Comparison of ENCODE assay signal across 22 cellular contexts in genomic region chr6:68691120-68691519, GRCh38. TPM values are rescaled to one million over a fixed set of nuclear protein-coding genes. Genes with fewer than 3 reads are reported as not detected.
A peak's percentile ranks its signal among the peaks of the same experiment; 100 is the strongest.
DNase-seq lines count a peak whose midpoint lies in the region; ATAC-seq, FAIRE-seq and TF ChIP-seq lines count a peak whose summit lies in the region.
"Had no signal": no experiment of that assay in that cellular context is flagged by ENCODE, and none has a peak within 500 bp of the region (broad histone marks: within the 10 kb centered on the region; RNA-seq: fewer than 3 reads in every experiment).

No MANE protein-coding gene starts in this region.

- H3K36me3 Mint-ChIP-seq in activated CD4-positive, alpha-beta memory T cell treated with anti-CD3 and anti-CD28 coated beads for 36 hours = no peaks in the 10 kb centered on the region
- H3K36me3 Mint-ChIP-seq: IgD-negative memory B cell had no signal

- H4K20me1 ChIP-seq in OCI-LY3 (ENCODE audit: insufficient read depth, low read length) = no peaks in the 10 kb centered on the region

- no peaks in the 10 kb centered on the region for H3K79me2 ChIP-seq in OCI-LY3 (ENCODE audit: low read length)

- H3K9me3 ChIP-seq in OCI-LY3 (ENCODE audit: insufficient read depth, low read length) = no peaks in the 10 kb centered on the region
- H3K9me3 ChIP-seq: Caco-2, HAP-1 had no signal

- TF ChIP-seq CTCF in OCI-LY3 (IDR thresholded peaks at IDR 0.05; ENCODE audit: low read depth, low read length) (no peak), dorsolateral prefrontal cortex (IDR thresholded peaks at IDR 0.05 in 54 of 56, conservative IDR thresholded peaks at IDR 0.05 in 2 of 56; ENCODE audit: low read depth in 1 of 56, partially characterized antibody in 56 of 56) (no peak)

- no peaks in the 10 kb centered on the region for H3K9me3 Mint-ChIP-seq in activated CD4-positive, alpha-beta memory T cell treated with anti-CD3 and anti-CD28 coated beads for 36 hours
- H3K9me3 Mint-ChIP-seq: IgD-negative memory B cell had no signal

- H3K4me1 ChIP-seq in OCI-LY3 (ENCODE audit: low read length) = no peaks in the 10 kb centered on the region
- H3K4me1 ChIP-seq: Caco-2, HAP-1 had no signal

- H3K4me3 ChIP-seq in OCI-LY3 (ENCODE audit: low read length) = no peak overlapping the region
- H3K4me3 ChIP-seq in dorsolateral prefrontal cortex = peak overlapping the region in 9 of 59 donors; percentile 0 to 45 (median 8)
- H3K4me3 ChIP-seq: GM12878, HAP-1 had no signal

- no peaks in the 10 kb centered on the region for H3K36me3 ChIP-seq in OCI-LY3 (replicated peaks; ENCODE audit: low read depth, low read length)
- H3K36me3 ChIP-seq: HAP-1 had no signal

- H3K27me3 Mint-ChIP-seq in activated CD4-positive, alpha-beta memory T cell treated with anti-CD3 and anti-CD28 coated beads for 36 hours = no peaks in the 10 kb centered on the region
- H3K27me3 Mint-ChIP-seq: CD4-positive, alpha-beta T cell; IgD-negative memory B cell had no signal

- FAIRE-seq in frontal cortex (lab: Jason Lieb, UNC) = no peak
- FAIRE-seq: A204.1, GM12878, HepG2, HTR-8/SVneo had no signal

- H3K4me2 ChIP-seq in OCI-LY3 (ENCODE audit: low read length) = no peak overlapping the region

- POLR2A ChIA-PET in activated CD4-positive, alpha-beta memory T cell treated with anti-CD3 and anti-CD28 coated beads for 36 hours (lab: Charles Lee) = no interaction called here

- no peak overlapping the region for H3K9ac ChIP-seq in OCI-LY3 (ENCODE audit: low read length)

- no peak overlapping the region for H3K27ac Mint-ChIP-seq in activated CD4-positive, alpha-beta memory T cell treated with anti-CD3 and anti-CD28 coated beads for 36 hours
- H3K27ac Mint-ChIP-seq: CD4-positive, alpha-beta T cell; IgD-negative memory B cell had no signal

- no peaks in the 10 kb centered on the region for H3K27me3 ChIP-seq in OCI-LY3 (ENCODE audit: low read depth, low read length)
- no peaks in the 10 kb centered on the region for H3K27me3 ChIP-seq in dorsolateral prefrontal cortex

- intact Hi-C loops in dorsolateral prefrontal cortex (cut with DNase I) = no loop called here
- intact Hi-C loops in activated CD4-positive, alpha-beta memory T cell treated with anti-CD3 and anti-CD28 coated beads for 36 hours (cut with micrococcal nuclease) = no loop called here

- CTCF ChIA-PET in activated CD4-positive, alpha-beta memory T cell treated with anti-CD3 and anti-CD28 coated beads for 36 hours (lab: Charles Lee) = no interaction called here

- no peak for ATAC-seq in HG02759 (IDR thresholded peaks at IDR 0.05; ENCODE audit: unreplicated experiment)
- ATAC-seq: GM12878, HepG2 had no signal

- no peaks in the 10 kb centered on the region for H3K4me1 Mint-ChIP-seq in activated CD4-positive, alpha-beta memory T cell treated with anti-CD3 and anti-CD28 coated beads for 36 hours (ENCODE audit: low read depth)
- H3K4me1 Mint-ChIP-seq: IgD-negative memory B cell had no signal

- peak; percentile 58 for DNase-seq in DMS79 treated with DMSO at 0.1 percent for 48 hours (lab: John Stamatoyannopoulos, UW)
- no peak for DNase-seq in dorsolateral prefrontal cortex
- no peak for DNase-seq in frontal cortex (ENCODE audit: low spot score in 2 of 2)
- DNase-seq in activated CD4-positive, alpha-beta memory T cell treated with anti-CD3 and anti-CD28 coated beads for 36 hours = no peak
- DNase-seq in inferior parietal cortex (ENCODE audit: extremely low spot score) = no peak
- DNase-seq: AML-193; Caco-2; CD4-positive, alpha-beta T cell; DMS153; DND-41; EL; KG1 had no signal

- H3K27ac ChIP-seq in OCI-LY3 (ENCODE audit: low read length) = no peak overlapping the region
- peak overlapping the region in 41 of 59 donors; percentile 1 to 70 (median 35) for H3K27ac ChIP-seq in dorsolateral prefrontal cortex
- H3K27ac ChIP-seq: C4-2B had no signal

- 0 out of 2 replicates have a peak overlapping the region, but pooled peaks have one; percentile 10 for H2AFZ ChIP-seq in OCI-LY3 (ENCODE audit: low read depth, low read length)

- H3K4me3 Mint-ChIP-seq in activated CD4-positive, alpha-beta memory T cell treated with anti-CD3 and anti-CD28 coated beads for 36 hours = no peak overlapping the region
- H3K4me3 Mint-ChIP-seq: CD4-positive, alpha-beta T cell; IgD-negative memory B cell had no signal

RNA-seq across cellular contexts. Expression of gene ADGRB3, which starts 56.0 kb away (rescaled TPM):
- total RNA-seq in dorsolateral prefrontal cortex (100 to 1,000 TPM in 92 of 120 experiments, 10 to 100 TPM in 28; 64.3 to 152 (median 114) TPM), frontal cortex (158 TPM)
- not detected for total RNA-seq in activated CD4-positive, alpha-beta memory T cell treated with anti-CD3 and anti-CD28 coated beads for 36 hours
- total RNA-seq: CD4-positive, alpha-beta T cell; G401; HepG2 had no signal

Comparison
In these comparisons a context has a peak if more than half of its experiments do, and no peak if none do; other contexts are left out.
1. RNA of gene ADGRB3, which starts 56.0 kb away (total RNA-seq): 158 TPM in frontal cortex (single experiment) and 64.3 to 152 TPM in dorsolateral prefrontal cortex; not detected in activated CD4-positive, alpha-beta memory T cell treated with anti-CD3 and anti-CD28 coated beads for 36 hours; every median in the first group is over 10 times any median in the second.